Comparison of ENCODE assay signal across 8 cellular contexts in genomic region chr7:134016223-134016941, GRCh38.
A peak's percentile ranks its signal among the peaks of the same experiment; 100 is the strongest.
DNase-seq lines count a peak whose midpoint lies in the region; ATAC-seq and TF ChIP-seq lines count a peak whose summit lies in the region.

No MANE protein-coding gene starts in this region.

- no peak overlapping the region for H3K4me3 ChIP-seq in choroid plexus epithelial cell (ENCODE audit: low read depth, low read length)

- no peaks in the 10 kb centered on the region for H3K4me1 Mint-ChIP-seq in stimulated activated naive B cell treated with anti-CD40 and anti-IgM and Interleukin-4, amounts not matched to agents 10 μg/mL and 1 μg/mL and 100 μg/mL, for 72 hours

- H3K9me3 Mint-ChIP-seq in stimulated activated naive B cell treated with anti-CD40 and anti-IgM and Interleukin-4, amounts not matched to agents 10 μg/mL and 1 μg/mL and 100 μg/mL, for 72 hours, result no peaks in the 10 kb centered on the region

- H3K36me3 Mint-ChIP-seq in stimulated activated naive B cell treated with anti-CD40 and anti-IgM and Interleukin-4, amounts not matched to agents 10 μg/mL and 1 μg/mL and 100 μg/mL, for 72 hours, result peaks cover 3 to 15% of the 10 kb centered on the region in 2 donors

- DNase-seq in SIG-M5 treated with dmso at 0.1 percent for 504 hours (lab: John Stamatoyannopoulos, UW; ENCODE audit: unreplicated experiment), result peak; percentile 3
- DNase-seq in SIG-M5 (lab: John Stamatoyannopoulos, UW), result no peak
- peak; percentile 36 for DNase-seq in NCI-H345 treated with DMSO at 0.1 percent for 48 hours (lab: John Stamatoyannopoulos, UW; ENCODE audit: unreplicated experiment)
- peak; percentile 51 for DNase-seq in choroid plexus epithelial cell (ENCODE audit: low read depth)
- peak; percentile 68 for DNase-seq in medulla oblongata (ENCODE audit: extremely low spot score)
- DNase-seq in cerebellar nuclear complex (lab: John Stamatoyannopoulos, UW), result no peak
- DNase-seq in stimulated activated naive B cell treated with anti-CD40 and anti-IgM and Interleukin-4, amounts not matched to agents 10 μg/mL and 1 μg/mL and 100 μg/mL, for 72 hours, result no peak

- H3K27ac Mint-ChIP-seq in stimulated activated naive B cell treated with anti-CD40 and anti-IgM and Interleukin-4, amounts not matched to agents 10 μg/mL and 1 μg/mL and 100 μg/mL, for 72 hours, result no peak overlapping the region

- ATAC-seq in GM21576 (IDR thresholded peaks at IDR 0.05; ENCODE audit: unreplicated experiment), result no peak
- ATAC-seq in stimulated activated naive B cell treated with anti-CD40 and anti-IgM and Interleukin-4, amounts not matched to agents 10 μg/mL and 1 μg/mL and 100 μg/mL, for 72 hours (replicated peaks), result no peak

- H3K4me3 Mint-ChIP-seq in stimulated activated naive B cell treated with anti-CD40 and anti-IgM and Interleukin-4, amounts not matched to agents 10 μg/mL and 1 μg/mL and 100 μg/mL, for 72 hours, result no peak overlapping the region

- peak; percentile 81 for TF ChIP-seq CTCF in choroid plexus epithelial cell (conservative IDR thresholded peaks at IDR 0.05; ENCODE audit: low read depth, low read length)

- no peaks in the 10 kb centered on the region for H3K27me3 Mint-ChIP-seq in stimulated activated naive B cell treated with anti-CD40 and anti-IgM and Interleukin-4, amounts not matched to agents 10 μg/mL and 1 μg/mL and 100 μg/mL, for 72 hours

Comparison
In these comparisons a context has a peak if more than half of its experiments do, and no peak if none do; other contexts are left out.
1. DNase-seq: peak in SIG-M5 treated with dmso at 0.1 percent for 504 hours (single experiment), NCI-H345 treated with DMSO at 0.1 percent for 48 hours (single experiment), choroid plexus epithelial cell (single experiment) and medulla oblongata (single experiment); none in SIG-M5 (single experiment), cerebellar nuclear complex (0 of 2) and stimulated activated naive B cell treated with anti-CD40 and anti-IgM and Interleukin-4, amounts not matched to agents 10 μg/mL and 1 μg/mL and 100 μg/mL, for 72 hours (single experiment).